ENCODE assay signal across 8 cellular contexts in the genomic region with DNA sequence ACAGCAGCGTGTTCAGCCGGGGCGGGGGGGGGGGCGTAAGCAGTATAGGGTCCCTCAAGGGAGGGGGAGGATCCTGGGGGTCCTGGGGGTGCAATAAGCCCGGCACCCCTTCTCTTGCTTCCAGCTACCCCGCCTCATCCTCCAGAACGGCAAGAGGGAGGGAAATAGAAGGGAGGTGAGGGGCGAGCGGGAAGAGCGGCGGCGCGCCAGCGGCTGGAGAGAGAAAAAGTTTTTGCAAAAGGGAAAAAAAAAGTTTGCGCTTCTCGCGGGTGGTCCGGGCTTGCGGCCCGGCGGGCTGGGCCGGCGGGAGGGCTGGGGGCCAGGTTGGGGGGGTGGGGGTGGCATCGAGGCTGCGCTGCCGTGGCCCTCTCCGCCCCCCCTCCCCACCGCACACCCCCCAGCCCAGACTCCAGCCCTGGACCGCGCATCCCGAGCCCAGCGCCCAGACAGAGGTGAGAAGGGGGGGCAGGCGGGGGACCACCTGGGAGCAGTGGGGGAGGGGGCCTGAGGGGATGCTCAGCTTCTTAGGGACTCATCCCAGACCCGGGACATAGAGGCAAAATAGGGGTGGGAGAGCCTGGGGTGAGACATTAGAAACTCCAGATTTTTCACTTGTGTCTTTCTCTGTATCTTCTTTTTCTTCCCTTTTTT. TPM values are rescaled to one million over a fixed set of nuclear protein-coding genes. Genes with fewer than 3 reads are reported as not detected.
DNase-seq lines count a peak whose midpoint lies in the region; ATAC-seq and TF ChIP-seq lines count a peak whose summit lies in the region.

A gene (plus strand): TSS at position 36 of the 651 bp plus-strand sequence. CDS start 3,907 bp downstream, outside the sequence.

- no TSS peak for BruUV-seq in HCT116 (replicated peaks; lab: Mats Ljungman, UMichigan)

- TF ChIP-seq CTCF in AG09309 (IDR thresholded peaks at IDR 0.05; ENCODE audit: control insufficient read depth, insufficient read depth, low read depth, low read length, missing control alignments) (no peak), HCT116 (IDR thresholded peaks at IDR 0.05 in 2 of 3, conservative IDR thresholded peaks at IDR 0.05 in 1 of 3; ENCODE audit: borderline replicate concordance in 1 of 3, insufficient read depth in 1 of 3, low read depth in 2 of 3, low read length in 2 of 3) (no peak), ascending aorta (IDR thresholded peaks at IDR 0.05) (no peak)

- H3K27me3 ChIP-seq in HCT116 (ENCODE audit: insufficient read depth, low read length): no peaks in the 10 kb centered on the region
- no peaks in the 10 kb centered on the region for H3K27me3 ChIP-seq in ascending aorta
- H3K27me3 ChIP-seq in subcutaneous abdominal adipose tissue (ENCODE audit: control insufficient read depth in 5 of 5, insufficient read depth in 4 of 5, low read length in 5 of 5): peaks cover 0 to 21% (median 6%) of the 10 kb centered on the region in 5 donors

- H3K9me2 ChIP-seq in HCT116 (ENCODE audit: insufficient read depth): no peaks in the 10 kb centered on the region

- peak within 1 kb of the TSS; percentile 99 for H3K4me2 ChIP-seq in HCT116 (ENCODE audit: low read length)

- H3K27ac ChIP-seq in HCT116 (ENCODE audit: low read depth, low read length): peak within 1 kb of the TSS; percentile 65
- H3K27ac ChIP-seq in ascending aorta: peak within 1 kb of the TSS; percentile 59 to 87
- peak within 1 kb of the TSS; percentile 74 for H3K27ac ChIP-seq in subcutaneous abdominal adipose tissue (ENCODE audit: low read depth, low read length)

- H3K9ac ChIP-seq in HCT116 (ENCODE audit: low read length) (peak within 1 kb of the TSS; percentile 57), subcutaneous abdominal adipose tissue (ENCODE audit: low read length in 5 of 5) (peak within 1 kb of the TSS; percentile 30 to 89 (median 72))

- TF ChIP-seq RAD21 in HCT116 (IDR thresholded peaks at IDR 0.05; ENCODE audit: low read depth): no peak

- H3K36me3 ChIP-seq in HCT116 (ENCODE audit: control insufficient read depth in 1 of 2, insufficient read depth in 2 of 2, low read length in 2 of 2): no peaks in the 10 kb centered on the region
- no peaks in the 10 kb centered on the region for H3K36me3 ChIP-seq in ascending aorta
- no peaks in the 10 kb centered on the region for H3K36me3 ChIP-seq in subcutaneous abdominal adipose tissue (ENCODE audit: control insufficient read depth in 5 of 5, insufficient read depth in 5 of 5, low read length in 5 of 5)

- H3K4me3 ChIP-seq in AG09309 (ENCODE audit: control insufficient read depth, low read depth, low read length): peak within 1 kb of the TSS; percentile 79
- H3K4me3 ChIP-seq in HCT116 (replicated peaks in 1 of 2; ENCODE audit: low read depth in 1 of 2, low read length in 2 of 2): peak within 1 kb of the TSS; percentile 75
- peak within 1 kb of the TSS; percentile 71 to 89 for H3K4me3 ChIP-seq in ascending aorta
- H3K4me3 ChIP-seq in subcutaneous abdominal adipose tissue (ENCODE audit: low read depth in 1 of 5, low read length in 5 of 5): peak within 1 kb of the TSS; percentile 86 to 99 (median 88)

- CTCF ChIA-PET in HCT116 (lab: Charles Lee): interaction anchor here (1.0 to 1.6 kb wide), 9 partner anchors 9 to 332 kb away, joined by 3 to 11 read pairs (median 4); a partner anchor contains a TSS

- peak within 1 kb of the TSS; percentile 94 for H2AFZ ChIP-seq in HCT116 (ENCODE audit: low read depth, low read length, poor library complexity, severe bottlenecking)

- peak; percentile 21 for ATAC-seq in HCT116

- intact Hi-C loops in HCT116 (cut with micrococcal nuclease) (loop anchor here (2.0 to 5.0 kb wide), 2 partner anchors 27 to 373 kb away; a partner anchor contains a TSS), ascending aorta (cut with DNase I) (loop anchor here (2.0 kb wide), 1 partner anchor 29 kb away; a partner anchor contains a TSS)

- H4K20me1 ChIP-seq in HCT116 (ENCODE audit: insufficient read depth): no peaks in the 10 kb centered on the region

- no peaks in the 10 kb centered on the region for H3K79me2 ChIP-seq in HCT116 (ENCODE audit: insufficient read depth, low read length)

- RAD21 ChIA-PET in HCT116 (lab: Charles Lee; ENCODE audit: low non-redundant PET in 1 of 2, low total read pairs in 2 of 2, uncharacterized antibody in 2 of 2, unreplicated experiment in 2 of 2): no interaction called here

- TF ChIP-seq POLR2A in HCT116 (IDR thresholded peaks at IDR 0.05; ENCODE audit: borderline replicate concordance, extremely low read depth, insufficient read depth, insufficient read length): no peak

- H3K9me3 ChIP-seq in HCT116 (ENCODE audit: control insufficient read depth in 1 of 2, insufficient read depth in 1 of 2, low read depth in 1 of 2, low read length in 2 of 2) (no peaks in the 10 kb centered on the region), ascending aorta (no peaks in the 10 kb centered on the region), subcutaneous abdominal adipose tissue (ENCODE audit: control insufficient read depth in 5 of 5, low read length in 5 of 5) (no peaks in the 10 kb centered on the region)

- DNase-seq in AG09309 (ENCODE audit: low read depth): no peak
- no peak for DNase-seq in HCT116 (ENCODE audit: low read depth, low spot score)
- DNase-seq in ascending aorta (ENCODE audit: low spot score in 2 of 2): no peak
- peak; percentile 84 for DNase-seq in islet precursor cell
- no peak for DNase-seq in GDM1 (lab: John Stamatoyannopoulos, UW)
- no peak for DNase-seq in GF-D8 (lab: John Stamatoyannopoulos, UW)
- no peak for DNase-seq in NCI-H774 (lab: John Stamatoyannopoulos, UW)

- POLR2A ChIA-PET in HCT116 (lab: Charles Lee): no interaction called here

- H3K4me1 ChIP-seq in HCT116 (ENCODE audit: control insufficient read depth in 1 of 2, insufficient read depth in 2 of 2, low read length in 2 of 2) (peaks cover 30 to 64% of the 10 kb centered on the region in 2 experiments), ascending aorta (peaks cover 3 to 30% of the 10 kb centered on the region in 2 donors), subcutaneous abdominal adipose tissue (ENCODE audit: control insufficient read depth in 5 of 5, insufficient read depth in 5 of 5, low read length in 5 of 5) (peaks cover 5 to 41% (median 36%) of the 10 kb centered on the region in 5 donors)

TF ChIP-seq in HCT116, 20 proteins besides CTCF, POLR2A, EP300 and RAD21:
- TF ChIP-seq POLR2AphosphoS5 (IDR thresholded peaks at IDR 0.05; ENCODE audit: low read depth, low read length): no peak
- TF ChIP-seq ZFX (IDR thresholded peaks at IDR 0.05): no peak
- no peak for TF ChIP-seq TCF7L2 (IDR thresholded peaks at IDR 0.05; ENCODE audit: borderline replicate concordance, extremely low read depth, insufficient read depth, insufficient read length)
- TF ChIP-seq, protein P1, sequence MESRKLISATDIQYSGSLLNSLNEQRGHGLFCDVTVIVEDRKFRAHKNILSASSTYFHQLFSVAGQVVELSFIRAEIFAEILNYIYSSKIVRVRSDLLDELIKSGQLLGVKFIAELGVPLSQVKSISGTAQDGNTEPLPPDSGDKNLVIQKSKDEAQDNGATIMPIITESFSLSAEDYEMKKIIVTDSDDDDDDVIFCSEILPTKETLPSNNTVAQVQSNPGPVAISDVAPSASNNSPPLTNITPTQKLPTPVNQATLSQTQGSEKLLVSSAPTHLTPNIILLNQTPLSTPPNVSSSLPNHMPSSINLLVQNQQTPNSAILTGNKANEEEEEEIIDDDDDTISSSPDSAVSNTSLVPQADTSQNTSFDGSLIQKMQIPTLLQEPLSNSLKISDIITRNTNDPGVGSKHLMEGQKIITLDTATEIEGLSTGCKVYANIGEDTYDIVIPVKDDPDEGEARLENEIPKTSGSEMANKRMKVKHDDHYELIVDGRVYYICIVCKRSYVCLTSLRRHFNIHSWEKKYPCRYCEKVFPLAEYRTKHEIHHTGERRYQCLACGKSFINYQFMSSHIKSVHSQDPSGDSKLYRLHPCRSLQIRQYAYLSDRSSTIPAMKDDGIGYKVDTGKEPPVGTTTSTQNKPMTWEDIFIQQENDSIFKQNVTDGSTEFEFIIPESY (IDR thresholded peaks at IDR 0.05; ENCODE audit: extremely low read depth, insufficient replicate concordance, low read length): no peak
- no peak for TF ChIP-seq FOSL1 (IDR thresholded peaks at IDR 0.05; ENCODE audit: low read depth)
- no peak for TF ChIP-seq EZH2phosphoT487 (IDR thresholded peaks at IDR 0.05; ENCODE audit: borderline replicate concordance)
- no peak for TF ChIP-seq SIN3A (IDR thresholded peaks at IDR 0.05; ENCODE audit: low read depth)

RNA-seq across cellular contexts. Expression of the gene that starts here (rescaled TPM):
- total RNA-seq in HCT116 (2021; ENCODE audit: unreplicated experiment) (6.4 TPM), ascending aorta (2.8 TPM)
- polyA plus RNA-seq in HCT116 (2012): 1.6 and 2.5 TPM in 2 replicates
